1 cellular context compared by ENCODE assay signal in the genomic region with DNA sequence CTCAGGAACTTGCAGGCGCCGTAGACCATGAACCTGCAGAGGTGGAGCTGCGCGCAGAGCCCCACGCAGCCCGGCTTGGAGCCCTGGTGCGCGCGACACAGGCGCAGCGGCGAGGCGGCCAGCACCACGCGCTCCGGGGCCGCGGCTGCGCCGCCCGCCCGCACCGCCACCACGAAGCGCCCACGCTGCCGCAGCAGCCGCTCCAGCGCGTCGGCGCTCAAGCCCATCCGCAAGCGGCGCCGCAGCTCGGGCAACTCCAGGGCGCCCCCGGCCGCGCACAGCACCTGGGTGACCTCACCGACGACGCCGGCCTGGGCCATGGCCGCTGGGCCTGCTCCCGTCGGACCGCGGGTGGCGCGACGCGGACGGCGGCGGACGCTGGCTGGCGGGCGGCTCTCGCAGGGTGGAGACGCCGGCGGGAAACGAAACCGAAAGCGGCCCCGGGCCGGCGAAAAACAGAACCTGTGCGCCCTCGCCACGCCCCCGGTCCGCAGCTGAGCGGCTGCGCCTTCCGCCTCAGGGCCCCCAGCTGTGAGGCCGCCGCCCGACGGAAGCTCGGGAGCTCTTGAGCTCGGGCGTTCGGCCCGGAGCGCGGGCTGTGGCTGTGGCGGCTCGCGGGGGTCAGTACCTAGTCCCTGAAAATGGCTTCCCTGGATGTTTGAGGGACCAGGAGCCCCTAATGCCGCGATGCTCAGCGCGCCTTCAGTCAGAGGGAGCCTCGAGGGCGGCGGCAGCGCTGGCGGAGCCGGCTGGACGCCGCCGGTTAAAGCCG.
TF ChIP-seq lines count a peak whose summit lies in the region.

A gene with protein sequence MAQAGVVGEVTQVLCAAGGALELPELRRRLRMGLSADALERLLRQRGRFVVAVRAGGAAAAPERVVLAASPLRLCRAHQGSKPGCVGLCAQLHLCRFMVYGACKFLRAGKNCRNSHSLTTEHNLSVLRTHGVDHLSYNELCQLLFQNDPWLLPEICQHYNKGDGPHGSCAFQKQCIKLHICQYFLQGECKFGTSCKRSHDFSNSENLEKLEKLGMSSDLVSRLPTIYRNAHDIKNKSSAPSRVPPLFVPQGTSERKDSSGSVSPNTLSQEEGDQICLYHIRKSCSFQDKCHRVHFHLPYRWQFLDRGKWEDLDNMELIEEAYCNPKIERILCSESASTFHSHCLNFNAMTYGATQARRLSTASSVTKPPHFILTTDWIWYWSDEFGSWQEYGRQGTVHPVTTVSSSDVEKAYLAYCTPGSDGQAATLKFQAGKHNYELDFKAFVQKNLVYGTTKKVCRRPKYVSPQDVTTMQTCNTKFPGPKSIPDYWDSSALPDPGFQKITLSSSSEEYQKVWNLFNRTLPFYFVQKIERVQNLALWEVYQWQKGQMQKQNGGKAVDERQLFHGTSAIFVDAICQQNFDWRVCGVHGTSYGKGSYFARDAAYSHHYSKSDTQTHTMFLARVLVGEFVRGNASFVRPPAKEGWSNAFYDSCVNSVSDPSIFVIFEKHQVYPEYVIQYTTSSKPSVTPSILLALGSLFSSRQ (minus strand): TSS at position 424 of the 772 bp plus-strand sequence. CDS start 104 bp downstream, at position 320.

TF ChIP-seq in K562, 482 proteins besides CTCF, POLR2A, EP300 and RAD21 (continued from another document and continues in another):
- TF ChIP-seq, protein P1, sequence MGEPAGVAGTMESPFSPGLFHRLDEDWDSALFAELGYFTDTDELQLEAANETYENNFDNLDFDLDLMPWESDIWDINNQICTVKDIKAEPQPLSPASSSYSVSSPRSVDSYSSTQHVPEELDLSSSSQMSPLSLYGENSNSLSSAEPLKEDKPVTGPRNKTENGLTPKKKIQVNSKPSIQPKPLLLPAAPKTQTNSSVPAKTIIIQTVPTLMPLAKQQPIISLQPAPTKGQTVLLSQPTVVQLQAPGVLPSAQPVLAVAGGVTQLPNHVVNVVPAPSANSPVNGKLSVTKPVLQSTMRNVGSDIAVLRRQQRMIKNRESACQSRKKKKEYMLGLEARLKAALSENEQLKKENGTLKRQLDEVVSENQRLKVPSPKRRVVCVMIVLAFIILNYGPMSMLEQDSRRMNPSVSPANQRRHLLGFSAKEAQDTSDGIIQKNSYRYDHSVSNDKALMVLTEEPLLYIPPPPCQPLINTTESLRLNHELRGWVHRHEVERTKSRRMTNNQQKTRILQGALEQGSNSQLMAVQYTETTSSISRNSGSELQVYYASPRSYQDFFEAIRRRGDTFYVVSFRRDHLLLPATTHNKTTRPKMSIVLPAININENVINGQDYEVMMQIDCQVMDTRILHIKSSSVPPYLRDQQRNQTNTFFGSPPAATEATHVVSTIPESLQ (CRISPR knock-in tag; IDR thresholded peaks at IDR 0.05): no peak
- TF ChIP-seq SP2 (IDR thresholded peaks at IDR 0.05; ENCODE audit: extremely low read depth, low read depth, low read length, poor library complexity, severe bottlenecking) (no peak), ZNF644 (tag; IDR thresholded peaks at IDR 0.05; ENCODE audit: low read depth) (no peak), PHB2 (IDR thresholded peaks at IDR 0.05; ENCODE audit: low read depth) (no peak), SP1 (CRISPR knock-in tag; IDR thresholded peaks at IDR 0.05) (peak; percentile 48; the same call in 1 of the 2 replicates), ZNF354B (CRISPR knock-in tag; IDR thresholded peaks at IDR 0.05) (no peak), ZEB2 (IDR thresholded peaks at IDR 0.05) (no peak), DEAF1 (CRISPR knock-in tag; IDR thresholded peaks at IDR 0.05) (peak; percentile 72), ZNF143 (CRISPR knock-in tag; IDR thresholded peaks at IDR 0.05) (no peak), ZNF384 (IDR thresholded peaks at IDR 0.05; ENCODE audit: low read depth, low read length) (no peak), MEIS2 (IDR thresholded peaks at IDR 0.05; ENCODE audit: partially characterized antibody) (no peak), FOXJ2 (tag; IDR thresholded peaks at IDR 0.05) (no peak), NR2C1 (IDR thresholded peaks at IDR 0.05) (no peak), NR2C1 (tag; IDR thresholded peaks at IDR 0.05) (no peak), CREBBP (IDR thresholded peaks at IDR 0.05; ENCODE audit: low read depth, low read length) (no peak), RNF2 (IDR thresholded peaks at IDR 0.05) (peak; percentile 80), MTA2 (IDR thresholded peaks at IDR 0.05; ENCODE audit: low read depth) (no peak), UBTF (IDR thresholded peaks at IDR 0.05; ENCODE audit: borderline replicate concordance in 1 of 2, low read depth in 2 of 2, low read length in 2 of 2) (peak in 1 of 2 experiments; percentile 97; a peak in 3 of 4 replicates), NCOR1 (IDR thresholded peaks at IDR 0.05) (no peak), CHAMP1 (IDR thresholded peaks at IDR 0.05) (no peak), KLF10 (CRISPR knock-in tag; IDR thresholded peaks at IDR 0.05) (no peak), TAL1 (IDR thresholded peaks at IDR 0.05) (no peak), ZFPM2 (CRISPR knock-in tag; IDR thresholded peaks at IDR 0.05) (peak; percentile 74; the same call in 1 of the 2 replicates), E2F8 (IDR thresholded peaks at IDR 0.05; ENCODE audit: low read depth, partially characterized antibody) (no peak), TEAD2 (tag; IDR thresholded peaks at IDR 0.05) (no peak), PHTF2 (CRISPR knock-in tag; IDR thresholded peaks at IDR 0.05) (no peak), STAT5A (IDR thresholded peaks at IDR 0.05; ENCODE audit: borderline replicate concordance, low read length) (no peak), ZNF280B (CRISPR knock-in tag; IDR thresholded peaks at IDR 0.05) (no peak), KLF1 (tag; IDR thresholded peaks at IDR 0.05) (peak; percentile 74), TRIM24 (IDR thresholded peaks at IDR 0.05) (peak; percentile 42 to 90; a peak in 3 of 4 replicates), WHSC1 (IDR thresholded peaks at IDR 0.05; ENCODE audit: low read length) (no peak), ZKSCAN1 (IDR thresholded peaks at IDR 0.05; ENCODE audit: low read depth, low read length) (no peak; the same call in 1 of the 2 replicates), RHOXF2B (CRISPR knock-in tag; conservative IDR thresholded peaks at IDR 0.05) (no peak), SRSF1 (IDR thresholded peaks at IDR 0.05; ENCODE audit: low read depth, low read length) (peak; percentile 78; the same call in 1 of the 2 replicates), PRPF4 (IDR thresholded peaks at IDR 0.05; ENCODE audit: insufficient read depth, low read depth, low read length, poor library complexity, severe bottlenecking) (peak; percentile 34), KDM5B (IDR thresholded peaks at IDR 0.05; ENCODE audit: insufficient replicate concordance, low read depth, low read length) (peak; percentile 68), SAP30 (IDR thresholded peaks at IDR 0.05; ENCODE audit: borderline replicate concordance, insufficient read depth, low read depth, low read length, poor library complexity, severe bottlenecking) (peak; percentile 97)
- TF ChIP-seq, protein P2, sequence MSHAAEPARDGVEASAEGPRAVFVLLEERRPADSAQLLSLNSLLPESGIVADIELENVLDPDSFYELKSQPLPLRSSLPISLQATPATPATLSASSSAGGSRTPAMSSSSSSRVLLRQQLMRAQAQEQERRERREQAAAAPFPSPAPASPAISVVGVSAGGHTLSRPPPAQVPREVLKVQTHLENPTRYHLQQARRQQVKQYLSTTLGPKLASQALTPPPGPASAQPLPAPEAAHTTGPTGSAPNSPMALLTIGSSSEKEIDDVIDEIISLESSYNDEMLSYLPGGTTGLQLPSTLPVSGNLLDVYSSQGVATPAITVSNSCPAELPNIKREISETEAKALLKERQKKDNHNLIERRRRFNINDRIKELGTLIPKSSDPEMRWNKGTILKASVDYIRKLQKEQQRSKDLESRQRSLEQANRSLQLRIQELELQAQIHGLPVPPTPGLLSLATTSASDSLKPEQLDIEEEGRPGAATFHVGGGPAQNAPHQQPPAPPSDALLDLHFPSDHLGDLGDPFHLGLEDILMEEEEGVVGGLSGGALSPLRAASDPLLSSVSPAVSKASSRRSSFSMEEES (CRISPR knock-in tag; IDR thresholded peaks at IDR 0.05): no peak
- TF ChIP-seq, protein P3, sequence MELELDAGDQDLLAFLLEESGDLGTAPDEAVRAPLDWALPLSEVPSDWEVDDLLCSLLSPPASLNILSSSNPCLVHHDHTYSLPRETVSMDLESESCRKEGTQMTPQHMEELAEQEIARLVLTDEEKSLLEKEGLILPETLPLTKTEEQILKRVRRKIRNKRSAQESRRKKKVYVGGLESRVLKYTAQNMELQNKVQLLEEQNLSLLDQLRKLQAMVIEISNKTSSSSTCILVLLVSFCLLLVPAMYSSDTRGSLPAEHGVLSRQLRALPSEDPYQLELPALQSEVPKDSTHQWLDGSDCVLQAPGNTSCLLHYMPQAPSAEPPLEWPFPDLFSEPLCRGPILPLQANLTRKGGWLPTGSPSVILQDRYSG (tag; conservative IDR thresholded peaks at IDR 0.05; ENCODE audit: low read depth): peak; percentile 61; the same call in 1 of the 2 replicates
